12 cellular contexts compared by ENCODE assay signal in the genomic region with DNA sequence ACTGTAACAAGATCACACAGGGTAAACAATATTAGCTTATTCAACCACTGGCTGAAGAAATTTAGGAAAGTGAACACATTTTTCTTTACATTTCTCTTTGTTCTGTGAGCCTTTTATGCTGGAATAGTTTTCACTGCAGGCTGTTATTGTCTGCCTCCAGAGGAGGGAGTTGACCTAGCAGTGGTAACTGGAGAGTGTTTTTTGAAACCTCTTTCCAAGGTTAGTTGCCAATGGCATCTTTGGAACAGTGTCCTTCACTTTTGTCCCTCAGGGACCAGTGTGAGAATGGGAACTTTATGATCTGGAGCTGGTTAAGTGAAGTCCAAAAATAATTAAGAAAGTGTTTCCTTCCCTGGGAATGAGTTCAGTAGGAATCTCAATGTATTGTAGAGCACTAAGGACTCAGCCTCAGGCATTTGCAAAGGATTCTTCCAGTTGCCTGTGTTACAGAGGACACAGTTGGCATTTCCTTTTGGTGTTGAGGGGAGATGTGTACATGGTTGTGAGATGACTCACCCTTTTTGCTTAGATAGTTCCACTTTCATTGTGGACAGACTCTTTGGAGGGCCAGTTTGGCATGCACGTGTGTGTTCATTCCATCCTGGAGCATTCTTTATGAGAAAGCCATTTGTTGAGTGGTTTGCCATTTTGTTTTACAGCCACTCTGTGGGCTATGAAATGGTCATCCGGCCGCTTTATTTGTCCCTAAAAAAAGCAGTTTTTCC.
DNase-seq lines count a peak whose midpoint lies in the region; ATAC-seq and TF ChIP-seq lines count a peak whose summit lies in the region.
"Had no signal": no experiment of that assay in that cellular context is flagged by ENCODE, and none has a peak within 500 bp of the region (broad histone marks: within the 10 kb centered on the region; RNA-seq: fewer than 3 reads in every experiment).

No MANE protein-coding gene starts in this region.

- WGBS in prostate gland: 66% methylated on average over 3 of the region's 3 CpGs

- H3K9me3 Mint-ChIP-seq in MCF 10A (ENCODE audit: unreplicated experiment): peaks cover 6% of the 10 kb centered on the region

- no peaks in the 10 kb centered on the region for H3K27me3 Mint-ChIP-seq in MCF 10A (ENCODE audit: insufficient read depth, unreplicated experiment)

- no peaks in the 10 kb centered on the region for H3K9me3 ChIP-seq in breast epithelium
- H3K9me3 ChIP-seq in upper lobe of right lung: no peaks in the 10 kb centered on the region
- H3K9me3 ChIP-seq in prostate gland: no peaks in the 10 kb centered on the region
- H3K9me3 ChIP-seq: BE2C, tibial nerve had no signal

- TF ChIP-seq CTCF in MCF 10A (IDR thresholded peaks at IDR 0.05; ENCODE audit: unreplicated experiment): no peak
- TF ChIP-seq CTCF in breast epithelium (IDR thresholded peaks at IDR 0.05): no peak
- no peak for TF ChIP-seq CTCF in upper lobe of right lung (IDR thresholded peaks at IDR 0.05)
- no peak for TF ChIP-seq CTCF in prostate gland (IDR thresholded peaks at IDR 0.05)

- H3K27ac Mint-ChIP-seq in MCF 10A (ENCODE audit: low read depth, unreplicated experiment): peak overlapping the region; percentile 37

- H3K36me3 ChIP-seq in breast epithelium: no peaks in the 10 kb centered on the region
- H3K36me3 ChIP-seq in upper lobe of right lung: no peaks in the 10 kb centered on the region
- no peaks in the 10 kb centered on the region for H3K36me3 ChIP-seq in prostate gland
- H3K36me3 ChIP-seq: BE2C, tibial nerve had no signal

- DNase-seq in MCF 10A (ENCODE audit: unreplicated experiment) (peak; percentile 73), breast epithelium (ENCODE audit: low spot score in 2 of 2) (no peak), RPMI7951 (ENCODE audit: low read depth) (peak; percentile 99), foreskin melanocyte (peak; percentile 77), upper lobe of right lung (no peak), prostate gland (ENCODE audit: low spot score) (no peak), NCI-H446 (lab: John Stamatoyannopoulos, UW) (no peak), germinal center (ENCODE audit: low spot score) (no peak)
- DNase-seq: BE2C, glutamatergic neuron had no signal

- H3K36me3 Mint-ChIP-seq in MCF 10A (ENCODE audit: insufficient read depth, unreplicated experiment): no peaks in the 10 kb centered on the region

- H3K27ac ChIP-seq in breast epithelium: no peak overlapping the region
- no peak overlapping the region for H3K27ac ChIP-seq in upper lobe of right lung
- H3K27ac ChIP-seq in prostate gland: no peak overlapping the region
- H3K27ac ChIP-seq: RWPE1, tibial nerve had no signal

- peak; percentile 34 for ATAC-seq in upper lobe of right lung

- H3K4me3 Mint-ChIP-seq in MCF 10A (ENCODE audit: unreplicated experiment): no peak overlapping the region

- CTCF ChIA-PET in MCF 10A (lab: Yijun Ruan, JAX): no interaction called here

- H3K4me1 ChIP-seq in breast epithelium (no peaks in the 10 kb centered on the region), upper lobe of right lung (no peaks in the 10 kb centered on the region), prostate gland (replicated peaks) (no peaks in the 10 kb centered on the region)
- H3K4me1 ChIP-seq: BE2C, tibial nerve had no signal

- H3K27me3 ChIP-seq in breast epithelium: peaks cover 0 to 8% of the 10 kb centered on the region in 2 donors
- no peaks in the 10 kb centered on the region for H3K27me3 ChIP-seq in upper lobe of right lung
- H3K27me3 ChIP-seq in prostate gland (replicated peaks; ENCODE audit: insufficient read depth): no peaks in the 10 kb centered on the region
- H3K27me3 ChIP-seq: BE2C, tibial nerve had no signal

- H3K4me3 ChIP-seq in breast epithelium (no peak overlapping the region), upper lobe of right lung (no peak overlapping the region), prostate gland (no peak overlapping the region)
- H3K4me3 ChIP-seq: tibial nerve had no signal

- H3K4me1 Mint-ChIP-seq in MCF 10A (ENCODE audit: insufficient read depth, unreplicated experiment): peaks cover 5% of the 10 kb centered on the region

- no peak for TF ChIP-seq POLR2A in breast epithelium (IDR thresholded peaks at IDR 0.05)
- no peak for TF ChIP-seq POLR2A in prostate gland (IDR thresholded peaks at IDR 0.05)

- BruUV-seq in MCF 10A (replicated peaks; lab: Mats Ljungman, UMichigan): no TSS peak

- intact Hi-C loops in MCF 10A (cut with micrococcal nuclease): no loop called here
- intact Hi-C loops in breast epithelium (cut with DNase I; ENCODE audit: low total_unique reads): loop anchor here (2.0 kb wide), 1 partner anchor 50 kb away; no protein-coding TSS in a partner anchor
- intact Hi-C loops in upper lobe of right lung (cut with DNase I): no loop called here
- intact Hi-C loops in prostate gland (cut with DNase I): loop anchor here (10.0 kb wide), 1 partner anchor 60 kb away; a partner anchor contains a TSS

- POLR2A ChIA-PET in MCF 10A (lab: Yijun Ruan, JAX): no interaction called here

Comparison
In these comparisons a context has a peak if more than half of its experiments do, and no peak if none do; other contexts are left out.
1. DNase-seq: peak in MCF 10A (single experiment), RPMI7951 (single experiment) and foreskin melanocyte (single experiment); none in breast epithelium (0 of 2), upper lobe of right lung (single experiment), prostate gland (single experiment), NCI-H446 (0 of 2) and germinal center (single experiment).
2. intact Hi-C loops: an anchor here in breast epithelium (2.0 kb wide) and prostate gland (10.0 kb wide); none called in MCF 10A and upper lobe of right lung.